In genomic region chr10:34655286-34656170, GRCh38 we compare ENCODE assay signal across 7 cellular contexts.
DNase-seq lines count a peak whose midpoint lies in the region; ATAC-seq and TF ChIP-seq lines count a peak whose summit lies in the region.

No MANE protein-coding gene starts in this region.

- H3K9me3 Mint-ChIP-seq in GM23338: no peaks in the 10 kb centered on the region

- TF ChIP-seq CTCF in GM23338 (conservative IDR thresholded peaks at IDR 0.05; ENCODE audit: low read depth in 2 of 2) (peak; percentile 70 to 85), hepatocyte (IDR thresholded peaks at IDR 0.05; ENCODE audit: poor library complexity) (peak; percentile 74), stomach (IDR thresholded peaks at IDR 0.05) (peak in 5 of 7 experiments; percentile 36 to 61 (median 58))

- 43% methylated on average over 6 of the region's 6 CpGs for WGBS in hepatocyte (ENCODE audit: low lambda C conversion rate, missing lambda C conversion rate)
- WGBS in stomach, 5 donors: 38 to 53% (median 45%) methylated on average over 6 of the region's 6 CpGs

- no peaks in the 10 kb centered on the region for H4K20me1 ChIP-seq in GM23338 (replicated peaks; ENCODE audit: insufficient read depth)
- H4K20me1 ChIP-seq in hepatocyte (ENCODE audit: insufficient read depth, poor library complexity, severe bottlenecking): peaks cover 13% of the 10 kb centered on the region

- no peaks in the 10 kb centered on the region for H3K36me3 Mint-ChIP-seq in GM23338 (ENCODE audit: low read depth)

- H3K79me2 ChIP-seq in GM23338 (replicated peaks; ENCODE audit: insufficient read depth) (peaks cover 76% of the 10 kb centered on the region), hepatocyte (peaks cover 77% of the 10 kb centered on the region)

- H3F3A ChIP-seq in GM23338 (replicated peaks; ENCODE audit: low read depth): no peaks in the 10 kb centered on the region; the same call in 1 of the 2 replicates

- H3K9me2 ChIP-seq in GM23338 (ENCODE audit: insufficient read depth) (no peaks in the 10 kb centered on the region), hepatocyte (replicated peaks; ENCODE audit: insufficient read depth) (no peaks in the 10 kb centered on the region)

- DNase-seq in DMS53 (lab: John Stamatoyannopoulos, UW): peak; percentile 81
- peak; percentile 92 for DNase-seq in GM23338 (ENCODE audit: low spot score)
- DNase-seq in NCI-H2029 treated with DMSO at 0.1 percent for 48 hours (lab: John Stamatoyannopoulos, UW): peak; percentile 36
- peak; percentile 29 to 31 for DNase-seq in activated CD4-positive, alpha-beta T cell treated with anti-CD3 and anti-CD28 coated beads, Interleukin-2, amount 50 U/mL, for 48 hours
- DNase-seq in hepatocyte (ENCODE audit: low spot score): peak; percentile 84
- peak; percentile 43 for DNase-seq in stomach

- H3K36me3 ChIP-seq in GM23338 (ENCODE audit: insufficient read depth): no peaks in the 10 kb centered on the region
- H3K36me3 ChIP-seq in hepatocyte (replicated peaks; ENCODE audit: insufficient read depth, low read depth): no peaks in the 10 kb centered on the region
- H3K36me3 ChIP-seq in stomach: no peaks in the 10 kb centered on the region

- ATAC-seq in GM23338 (peak; percentile 20; the same call in 2 of the 3 replicates), GM19328 (IDR thresholded peaks at IDR 0.05; ENCODE audit: unreplicated experiment) (no peak)

- no peak for TF ChIP-seq POLR2A in stomach (IDR thresholded peaks at IDR 0.05)

- H2AFZ ChIP-seq in GM23338: no peak overlapping the region
- H2AFZ ChIP-seq in hepatocyte: no peak overlapping the region

- H3K4me3 ChIP-seq in GM23338: no peak overlapping the region
- no peak overlapping the region for H3K4me3 ChIP-seq in hepatocyte
- no peak overlapping the region for H3K4me3 ChIP-seq in stomach

- H3K9me3 ChIP-seq in hepatocyte (ENCODE audit: low read depth): no peaks in the 10 kb centered on the region
- no peaks in the 10 kb centered on the region for H3K9me3 ChIP-seq in stomach

- H3K4me2 ChIP-seq in GM23338 (peak overlapping the region; percentile 44), hepatocyte (no peak overlapping the region)

- peak overlapping the region; percentile 91 for H3K27ac ChIP-seq in GM23338 (ENCODE audit: low read depth)
- no peak overlapping the region for H3K27ac ChIP-seq in hepatocyte
- H3K27ac ChIP-seq in stomach: no peak overlapping the region

- no peak overlapping the region for H3K4me3 Mint-ChIP-seq in GM23338

- H3K4me1 ChIP-seq in GM23338 (ENCODE audit: insufficient read depth): peaks cover 75% of the 10 kb centered on the region
- peaks cover 13% of the 10 kb centered on the region for H3K4me1 ChIP-seq in hepatocyte (ENCODE audit: insufficient read depth)
- H3K4me1 ChIP-seq in stomach: peaks cover 0 to 57% (median 34%) of the 10 kb centered on the region in 4 donors

- intact Hi-C loops in stomach (cut with DNase I; ENCODE audit: low total_unique reads): no loop called here

- peaks cover 84% of the 10 kb centered on the region for H3K4me1 Mint-ChIP-seq in GM23338

- H3K27ac Mint-ChIP-seq in GM23338: peak overlapping the region; percentile 27

- TF ChIP-seq EP300 in stomach (IDR thresholded peaks at IDR 0.05): no peak

- H3K27me3 ChIP-seq in GM23338 (ENCODE audit: insufficient read depth): no peaks in the 10 kb centered on the region
- no peaks in the 10 kb centered on the region for H3K27me3 ChIP-seq in hepatocyte
- no peaks in the 10 kb centered on the region for H3K27me3 ChIP-seq in stomach

- peaks cover 3% of the 10 kb centered on the region for H3K27me3 Mint-ChIP-seq in GM23338 (ENCODE audit: insufficient read depth, low read depth, poor library complexity)

TF ChIP-seq in GM23338, 12 proteins besides CTCF, POLR2A, EP300 and RAD21:
- TF ChIP-seq STAT1 (IDR thresholded peaks at IDR 0.05; ENCODE audit: unreplicated experiment): no peak
- TF ChIP-seq EZH2 (IDR thresholded peaks at IDR 0.05; ENCODE audit: low read depth, unreplicated experiment): no peak
- TF ChIP-seq CREB1 (CRISPR knock-in tag; IDR thresholded peaks at IDR 0.05; ENCODE audit: low read depth): no peak; the same call in 1 of the 2 replicates
- no peak for TF ChIP-seq ETS1 (IDR thresholded peaks at IDR 0.05)
- TF ChIP-seq NANOG (IDR thresholded peaks at IDR 0.05; ENCODE audit: borderline replicate concordance): no peak
- no peak for TF ChIP-seq REST (IDR thresholded peaks at IDR 0.05; ENCODE audit: unreplicated experiment)

Comparison
In these comparisons a context has a peak if more than half of its experiments do, and no peak if none do; other contexts are left out.
1. DNase-seq: peak in every context shown above with its lines; median percentile 92 in GM23338; 84 in hepatocyte; 81 in DMS53; 43 in stomach; 36 in NCI-H2029 treated with DMSO at 0.1 percent for 48 hours; 30 in activated CD4-positive, alpha-beta T cell treated with anti-CD3 and anti-CD28 coated beads, Interleukin-2, amount 50 U/mL, for 48 hours.